In the genomic region with DNA sequence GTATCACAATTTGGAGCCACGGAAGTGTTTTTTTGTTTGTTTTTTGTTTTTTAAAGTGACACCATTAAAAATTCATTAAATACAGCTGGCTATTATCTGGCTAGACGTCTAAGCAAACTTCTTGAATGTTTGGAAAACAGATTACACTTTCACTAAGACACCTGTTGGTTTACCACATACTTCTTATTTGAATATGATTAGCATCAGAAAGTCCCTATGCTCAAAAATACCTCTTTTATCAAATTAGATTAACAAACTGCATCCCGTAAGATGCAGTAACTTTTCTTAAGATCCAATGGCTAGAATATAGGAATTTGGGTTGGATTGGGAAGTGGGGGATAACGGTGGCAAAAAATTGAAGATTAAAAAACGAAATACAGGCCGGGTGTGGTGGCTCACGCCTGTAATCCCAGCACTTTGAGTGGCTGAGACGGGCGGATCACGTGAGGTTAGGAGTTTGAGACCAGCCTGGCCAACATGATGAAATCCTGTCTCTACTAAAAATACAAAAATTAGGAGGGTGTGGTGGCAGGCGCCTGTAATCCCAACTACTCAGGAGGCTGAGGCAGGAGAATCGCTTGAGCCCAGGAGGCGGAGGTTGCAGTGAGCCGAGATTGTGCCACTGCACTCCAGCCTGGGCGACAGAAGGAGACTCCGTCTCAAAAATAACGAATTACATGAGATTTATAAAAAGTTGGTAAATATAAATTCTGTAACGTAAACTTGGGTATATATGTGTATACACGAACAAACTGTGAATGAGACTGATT, we compare ENCODE assay signal across 9 cellular contexts. TPM values are rescaled to one million over a fixed set of nuclear protein-coding genes. Genes with fewer than 3 reads are reported as not detected.
A peak's percentile ranks its signal among the peaks of the same experiment; 100 is the strongest.
DNase-seq lines count a peak whose midpoint lies in the region; ATAC-seq and TF ChIP-seq lines count a peak whose summit lies in the region.
"Not testable (repeated sequence)": the region's sequence is repeated elsewhere in the genome, so short reads cannot be mapped to it uniquely, and the experiment has no call there.
"Had no signal": no experiment of that assay in that cellular context is flagged by ENCODE, and none has a peak within 500 bp of the region (broad histone marks: within the 10 kb centered on the region; RNA-seq: fewer than 3 reads in every experiment).

No MANE protein-coding gene starts in this region.

- H3K36me3 ChIP-seq in BE2C: not testable (repeated sequence)

- H3K27me3 Mint-ChIP-seq in activated T-helper 2 cell treated with anti-CD3 and anti-CD28 coated beads, Interferon-gamma antibody, Interleukin-2, Interleukin-4, amounts not matched to agents 10 μg/mL and 5 μg/mL and 100 μg/mL, durations not matched to agents 14 hours and 24 hours and 36 hours (ENCODE audit: low read depth); nephron (ENCODE audit: low read depth); stimulated activated naive CD8-positive, alpha-beta T cell treated with anti-CD3 and anti-CD28 coated beads, Interleukin-15, amount 100 ng/mL, for 72 hours: not testable (repeated sequence)

- not testable (repeated sequence) for H3K4me1 ChIP-seq in BE2C

- not testable (repeated sequence) for ATAC-seq in stimulated activated naive CD8-positive, alpha-beta T cell treated with anti-CD3 and anti-CD28 coated beads, Interleukin-15, amount 100 ng/mL, for 72 hours

- H3K27ac ChIP-seq in RWPE1: peak overlapping the region; percentile 99
- peak overlapping the region in 56 of 59 donors; percentile 18 to 100 (median 99) for H3K27ac ChIP-seq in dorsolateral prefrontal cortex

- DNase-seq in BE2C; RWPE1 (ENCODE audit: low spot score); activated T-helper 2 cell treated with anti-CD3 and anti-CD28 coated beads, Interferon-gamma antibody, Interleukin-2, Interleukin-4, amounts not matched to agents 10 μg/mL and 5 μg/mL and 100 μg/mL, durations not matched to agents 14 hours and 24 hours and 36 hours (ENCODE audit: low spot score); dorsolateral prefrontal cortex: not testable (repeated sequence)
- peak in 40 of 76 experiments; percentile 5 to 51 (median 22) for DNase-seq in HUDEP-2 (lab: John Stamatoyannopoulos, UW; ENCODE audit: unreplicated experiment in 76 of 76)
- peak in 1 of 2 donors; percentile 19 for DNase-seq in stimulated activated naive CD8-positive, alpha-beta T cell treated with anti-CD3 and anti-CD28 coated beads, Interleukin-15, amount 100 ng/mL, for 72 hours

- H3K36me3 Mint-ChIP-seq in activated T-helper 2 cell treated with anti-CD3 and anti-CD28 coated beads, Interferon-gamma antibody, Interleukin-2, Interleukin-4, amounts not matched to agents 10 μg/mL and 5 μg/mL and 100 μg/mL, durations not matched to agents 14 hours and 24 hours and 36 hours (ENCODE audit: low read depth): peaks cover 27% of the 10 kb centered on the region
- peaks cover 32% of the 10 kb centered on the region for H3K36me3 Mint-ChIP-seq in nephron (ENCODE audit: low read depth)

- peak overlapping the region; percentile 100 for H3K27ac Mint-ChIP-seq in activated T-helper 2 cell treated with anti-CD3 and anti-CD28 coated beads, Interferon-gamma antibody, Interleukin-2, Interleukin-4, amounts not matched to agents 10 μg/mL and 5 μg/mL and 100 μg/mL, durations not matched to agents 14 hours and 24 hours and 36 hours
- peak overlapping the region; percentile 99 to 100 (median 100) for H3K27ac Mint-ChIP-seq in nephron
- peak overlapping the region; percentile 100 for H3K27ac Mint-ChIP-seq in stimulated activated naive CD8-positive, alpha-beta T cell treated with anti-CD3 and anti-CD28 coated beads, Interleukin-15, amount 100 ng/mL, for 72 hours

- CTCF ChIA-PET in RWPE1 (lab: Yijun Ruan, JAX): interaction anchor here (0.7 kb wide), 1 partner anchor 402 kb away, joined by 4 read pairs; no protein-coding TSS in a partner anchor

- peaks cover 47% of the 10 kb centered on the region for H3K4me1 Mint-ChIP-seq in activated T-helper 2 cell treated with anti-CD3 and anti-CD28 coated beads, Interferon-gamma antibody, Interleukin-2, Interleukin-4, amounts not matched to agents 10 μg/mL and 5 μg/mL and 100 μg/mL, durations not matched to agents 14 hours and 24 hours and 36 hours (ENCODE audit: low read depth)
- H3K4me1 Mint-ChIP-seq in nephron: peaks cover 47% of the 10 kb centered on the region
- H3K4me1 Mint-ChIP-seq in stimulated activated naive CD8-positive, alpha-beta T cell treated with anti-CD3 and anti-CD28 coated beads, Interleukin-15, amount 100 ng/mL, for 72 hours: peaks cover 53% of the 10 kb centered on the region

- not testable (repeated sequence) for TF ChIP-seq CTCF in BE2C (IDR thresholded peaks at IDR 0.05; ENCODE audit: low read depth, low read length); RWPE1 (conservative IDR thresholded peaks at IDR 0.05; ENCODE audit: low read depth); dorsolateral prefrontal cortex (IDR thresholded peaks at IDR 0.05 in 54 of 56, conservative IDR thresholded peaks at IDR 0.05 in 2 of 56; ENCODE audit: low read depth in 1 of 56, partially characterized antibody in 56 of 56); nephron (IDR thresholded peaks at IDR 0.05; ENCODE audit: unreplicated experiment in 3 of 3)

- H3K9me3 Mint-ChIP-seq in activated T-helper 2 cell treated with anti-CD3 and anti-CD28 coated beads, Interferon-gamma antibody, Interleukin-2, Interleukin-4, amounts not matched to agents 10 μg/mL and 5 μg/mL and 100 μg/mL, durations not matched to agents 14 hours and 24 hours and 36 hours; nephron; stimulated activated naive CD8-positive, alpha-beta T cell treated with anti-CD3 and anti-CD28 coated beads, Interleukin-15, amount 100 ng/mL, for 72 hours: not testable (repeated sequence)

- not testable (repeated sequence) for H3K27me3 ChIP-seq in BE2C, dorsolateral prefrontal cortex

- not testable (repeated sequence) for H3K9me3 ChIP-seq in BE2C

- intact Hi-C loops in activated T-helper 2 cell treated with anti-CD3 and anti-CD28 coated beads, Interferon-gamma antibody, Interleukin-2, Interleukin-4, amounts not matched to agents 10 μg/mL and 5 μg/mL and 100 μg/mL, durations not matched to agents 14 hours and 24 hours and 36 hours (cut with micrococcal nuclease): loop anchor here (5.0 kb wide), 1 partner anchor 91 kb away; the partner anchor contains the start of gene FUCA1
- intact Hi-C loops in dorsolateral prefrontal cortex (cut with DNase I): not testable (repeated sequence)

- peak overlapping the region; percentile 99 for H3K4me3 Mint-ChIP-seq in activated T-helper 2 cell treated with anti-CD3 and anti-CD28 coated beads, Interferon-gamma antibody, Interleukin-2, Interleukin-4, amounts not matched to agents 10 μg/mL and 5 μg/mL and 100 μg/mL, durations not matched to agents 14 hours and 24 hours and 36 hours (ENCODE audit: low read depth)
- peak overlapping the region; percentile 89 to 100 (median 100) for H3K4me3 Mint-ChIP-seq in nephron
- peak overlapping the region; percentile 98 to 100 for H3K4me3 Mint-ChIP-seq in stimulated activated naive CD8-positive, alpha-beta T cell treated with anti-CD3 and anti-CD28 coated beads, Interleukin-15, amount 100 ng/mL, for 72 hours

- H3K4me3 ChIP-seq in BE2C (ENCODE audit: low read depth, low read length) (peak overlapping the region; percentile 95), dorsolateral prefrontal cortex (peak overlapping the region; percentile 52 to 98 (median 84)), iPS-11a (ENCODE audit: low read depth, low read length) (peak overlapping the region; percentile 90)

- POLR2A ChIA-PET in RWPE1 (lab: Yijun Ruan, JAX; ENCODE audit: low non-redundant PET): interaction anchor here (0.7 kb wide), 2 partner anchors 41 to 115 kb away, joined by 4 to 7 read pairs; no protein-coding TSS in a partner anchor

RNA-seq across cellular contexts. Expression of gene PNRC2, which starts 1.4 kb away (rescaled TPM):
- 24.7 TPM for polyA plus RNA-seq in BE2C (2012; ENCODE audit: insufficient read depth, insufficient read length, low read depth)
- 111 and 137 TPM in 2 replicates for total RNA-seq in activated T-helper 2 cell treated with anti-CD3 and anti-CD28 coated beads, Interferon-gamma antibody, Interleukin-2, Interleukin-4, amounts not matched to agents 10 μg/mL and 5 μg/mL and 100 μg/mL, durations not matched to agents 14 hours and 24 hours and 36 hours
- 100 to 1,000 TPM in 6 of 120 experiments, 10 to 100 TPM in 114; 40.7 to 123 (median 66.8) TPM for total RNA-seq in dorsolateral prefrontal cortex

RNA-seq across cellular contexts. Expression of gene SRSF10, which starts 21.9 kb away (rescaled TPM):
- polyA plus RNA-seq in BE2C (2012; ENCODE audit: insufficient read depth, insufficient read length, low read depth): 57.4 TPM
- total RNA-seq in activated T-helper 2 cell treated with anti-CD3 and anti-CD28 coated beads, Interferon-gamma antibody, Interleukin-2, Interleukin-4, amounts not matched to agents 10 μg/mL and 5 μg/mL and 100 μg/mL, durations not matched to agents 14 hours and 24 hours and 36 hours: 213 and 217 TPM in 2 replicates
- 10 to 100 TPM; 59.4 to 96.0 (median 77.6) TPM for total RNA-seq in dorsolateral prefrontal cortex

RNA-seq across cellular contexts. Expression of gene CNR2, which starts 45.1 kb away (rescaled TPM):
- not detected for polyA plus RNA-seq in BE2C (2012; ENCODE audit: insufficient read depth, insufficient read length, low read depth)
- total RNA-seq in activated T-helper 2 cell treated with anti-CD3 and anti-CD28 coated beads, Interferon-gamma antibody, Interleukin-2, Interleukin-4, amounts not matched to agents 10 μg/mL and 5 μg/mL and 100 μg/mL, durations not matched to agents 14 hours and 24 hours and 36 hours: 0.05 and 0.07 TPM in 2 replicates
- total RNA-seq in dorsolateral prefrontal cortex: under 1 TPM in 1 of 120 experiments, not detected in 119; 0.13 TPM
- total RNA-seq: HT-29 had no signal
